Comparison of ENCODE assay signal across 9 cellular contexts in genomic region chr6:170291271-170292110, GRCh38. TPM values are rescaled to one million over a fixed set of nuclear protein-coding genes. Genes with fewer than 3 reads are reported as not detected.
A peak's percentile ranks its signal among the peaks of the same experiment; 100 is the strongest.
DNase-seq lines count a peak whose midpoint lies in the region; ATAC-seq and TF ChIP-seq lines count a peak whose summit lies in the region.
"Had no signal": no experiment of that assay in that cellular context is flagged by ENCODE, and none has a peak within 500 bp of the region (broad histone marks: within the 10 kb centered on the region; RNA-seq: fewer than 3 reads in every experiment).

No MANE protein-coding gene starts in this region.

- H3K27ac ChIP-seq in IMR-90 (ENCODE audit: insufficient read depth, low read length): no peak overlapping the region
- H3K27ac ChIP-seq in gastrocnemius medialis: peak overlapping the region; percentile 43 to 75 (median 70)

- 3% methylated on average over 6 of the region's 87 CpGs; no CpG with 5 or more reads in 1 of the 2 experiments for WGBS in IMR-90 (ENCODE audit: extremely low coverage in 2 of 2, insufficient read length in 1 of 2), 2 experiments

- no peak overlapping the region for H2AK9ac ChIP-seq in IMR-90 (replicated peaks; ENCODE audit: low read depth, low read length, poor library complexity)

- no peak for TF ChIP-seq RAD21 in IMR-90 (IDR thresholded peaks at IDR 0.05; ENCODE audit: low read length)

- peaks cover 5% of the 10 kb centered on the region for H3K36me3 Mint-ChIP-seq in MCF 10A (ENCODE audit: insufficient read depth, unreplicated experiment)

- H3K27me3 Mint-ChIP-seq in MCF 10A (ENCODE audit: insufficient read depth, unreplicated experiment): peaks cover 74% of the 10 kb centered on the region

- POLR2A ChIA-PET in IMR-90 (lab: Charles Lee; ENCODE audit: unreplicated experiment) (no interaction called here), MCF 10A (lab: Yijun Ruan, JAX) (interaction anchor here (1.3 to 2.0 kb wide), 3 partner anchors 13 to 460 kb away, joined by 3 to 12 read pairs (median 8); no protein-coding TSS in a partner anchor)

- intact Hi-C loops in IMR-90 (cut with micrococcal nuclease): loop anchor here (5.0 to 10.0 kb wide), 2 partner anchors 241 to 457 kb away; no protein-coding TSS in a partner anchor
- intact Hi-C loops in MCF 10A (cut with micrococcal nuclease): loop anchor here (1.0 to 10.0 kb wide), 5 partner anchors 117 to 1397 kb away; no protein-coding TSS in a partner anchor
- intact Hi-C loops in gastrocnemius medialis (cut with DNase I; ENCODE audit: low total_unique reads): loop anchor here (1.0 to 5.0 kb wide), 2 partner anchors 329 to 460 kb away; no protein-coding TSS in a partner anchor

- CTCF ChIA-PET in IMR-90 (lab: Yijun Ruan, JAX) (interaction anchor here (1.5 to 1.8 kb wide), 2 partner anchors 232 to 460 kb away, joined by 3 to 9 read pairs; no protein-coding TSS in a partner anchor), MCF 10A (lab: Yijun Ruan, JAX) (interaction anchor here (0.5 to 6.5 kb wide), 15 partner anchors 12 to 502 kb away, joined by 3 to 65 read pairs (median 5); no protein-coding TSS in a partner anchor)

- in situ Hi-C loops in IMR-90 (cut with MboI; ENCODE audit: low sequenced_read_pairs) (no loop called here), gastrocnemius medialis (cut with MboI; ENCODE audit: low sequenced_read_pairs in 4 of 4) (loop anchor here (10.0 to 25.0 kb wide), 3 partner anchors 254 to 457 kb away; no protein-coding TSS in a partner anchor)

- H3K79me1 ChIP-seq in IMR-90 (ENCODE audit: low read depth in 1 of 2, low read length in 2 of 2): no peaks in the 10 kb centered on the region

- no peak overlapping the region for H2BK15ac ChIP-seq in IMR-90 (ENCODE audit: low read depth, low read length)

- peaks cover 4% of the 10 kb centered on the region; the same call in 1 of the 2 replicates for H3K9me1 ChIP-seq in IMR-90 (ENCODE audit: insufficient read depth, low read length)

- no peak overlapping the region for H2BK5ac ChIP-seq in IMR-90 (ENCODE audit: low read depth, low read length, poor library complexity, severe bottlenecking)

- peak overlapping the region; percentile 80 for H2AFZ ChIP-seq in IMR-90 (replicated peaks; ENCODE audit: low read length, poor library complexity)

- H3K4me2 ChIP-seq in IMR-90 (ENCODE audit: low read depth, low read length): peak overlapping the region; percentile 4

- peak overlapping the region; percentile 35 for H3K4me3 ChIP-seq in GM06990 (replicated peaks; ENCODE audit: low read depth, low read length)
- H3K4me3 ChIP-seq in IMR-90 (ENCODE audit: insufficient read depth, low read depth, low read length): peak overlapping the region; percentile 26
- peak overlapping the region; percentile 66 to 85 (median 76) for H3K4me3 ChIP-seq in gastrocnemius medialis

- peak overlapping the region; percentile 67 for H3K4me3 Mint-ChIP-seq in MCF 10A (ENCODE audit: unreplicated experiment)

- no peak overlapping the region for H4K5ac ChIP-seq in IMR-90 (ENCODE audit: low read depth, low read length)

- TF ChIP-seq CTCF in GM06990 (IDR thresholded peaks at IDR 0.05; ENCODE audit: insufficient read depth, low read length, poor library complexity, severe bottlenecking): peak; percentile 3
- TF ChIP-seq CTCF in IMR-90 (conservative IDR thresholded peaks at IDR 0.05; ENCODE audit: low read depth, low read length): no peak
- no peak for TF ChIP-seq CTCF in MCF 10A (IDR thresholded peaks at IDR 0.05; ENCODE audit: unreplicated experiment)
- no peak for TF ChIP-seq CTCF in gastrocnemius medialis (IDR thresholded peaks at IDR 0.05 in 4 of 5, conservative IDR thresholded peaks at IDR 0.05 in 1 of 5)

- no TSS peak for BruUV-seq in IMR-90 (replicated peaks; lab: Mats Ljungman, UMichigan)
- BruUV-seq in MCF 10A (replicated peaks; lab: Mats Ljungman, UMichigan): no TSS peak

- H3K4ac ChIP-seq in IMR-90 (ENCODE audit: low read depth, low read length): no peak overlapping the region

- no peaks in the 10 kb centered on the region; the same call in 1 of the 2 replicates for H4K20me1 ChIP-seq in IMR-90 (ENCODE audit: insufficient read depth, low read length)

- no peaks in the 10 kb centered on the region for H3K36me3 ChIP-seq in GM06990 (ENCODE audit: control insufficient read depth, insufficient read depth, low read length)
- no peaks in the 10 kb centered on the region for H3K36me3 ChIP-seq in IMR-90 (ENCODE audit: control insufficient read depth, insufficient read depth, low read length)
- no peaks in the 10 kb centered on the region for H3K36me3 ChIP-seq in gastrocnemius medialis

- TF ChIP-seq POLR2A in IMR-90 (IDR thresholded peaks at IDR 0.05; ENCODE audit: low read depth, low read length) (no peak), gastrocnemius medialis (IDR thresholded peaks at IDR 0.05) (peak in 1 of 2 donors; percentile 46)

- peaks cover 14% of the 10 kb centered on the region for H3K4me1 Mint-ChIP-seq in MCF 10A (ENCODE audit: insufficient read depth, unreplicated experiment)

- no peaks in the 10 kb centered on the region for H3K9me3 Mint-ChIP-seq in MCF 10A (ENCODE audit: unreplicated experiment)

- no peak overlapping the region for H3K23ac ChIP-seq in IMR-90 (ENCODE audit: low read depth, low read length)

- no peak overlapping the region for H2BK120ac ChIP-seq in IMR-90 (ENCODE audit: low read depth, low read length)

- DNase-seq in GM06990 (ENCODE audit: extremely low read depth, insufficient read length) (no peak), IMR-90 (no peak), SHP77 (lab: John Stamatoyannopoulos, UW) (peak; percentile 87 to 93), MCF 10A (ENCODE audit: unreplicated experiment) (peak; percentile 17), iPS-NIHi11 (ENCODE audit: low spot score) (peak; percentile 67), gastrocnemius medialis (no peak)
- DNase-seq in activated CD4-positive, CD25-positive, alpha-beta regulatory T cell (lab: John Stamatoyannopoulos, UW): no peak

- H4K8ac ChIP-seq in IMR-90 (ENCODE audit: low read depth in 2 of 2, low read length in 2 of 2): no peak overlapping the region

- no peak overlapping the region for H3K9ac ChIP-seq in IMR-90 (ENCODE audit: low read depth, low read length)

- H3K4me1 ChIP-seq in IMR-90 (ENCODE audit: control insufficient read depth, insufficient read depth, low read length) (peaks cover 4% of the 10 kb centered on the region; the same call in 1 of the 2 replicates), gastrocnemius medialis (peaks cover 20 to 38% of the 10 kb centered on the region in 2 donors)

- dilution Hi-C loops in IMR-90 (cut with HindIII; ENCODE audit: low sequenced_read_pairs, unreplicated experiment): no loop called here

- H3K18ac ChIP-seq in IMR-90 (ENCODE audit: low read depth, low read length): no peak overlapping the region

- H2BK20ac ChIP-seq in IMR-90 (ENCODE audit: low read depth, low read length): no peak overlapping the region

- H3K27me3 ChIP-seq in GM06990 (replicated peaks; ENCODE audit: control insufficient read depth, insufficient read depth, low read length) (peaks cover 8% of the 10 kb centered on the region), IMR-90 (ENCODE audit: control insufficient read depth, insufficient read depth, low read length) (peaks cover 85% of the 10 kb centered on the region), gastrocnemius medialis (peaks cover 56 to 73% (median 65%) of the 10 kb centered on the region in 3 donors)

- H3K56ac ChIP-seq in IMR-90 (ENCODE audit: extremely low read depth, insufficient read depth, low read length): no peak overlapping the region

- H3K27ac Mint-ChIP-seq in MCF 10A (ENCODE audit: low read depth, unreplicated experiment): no peak overlapping the region

- H3K14ac ChIP-seq in IMR-90 (replicated peaks; ENCODE audit: low read depth, low read length): no peak overlapping the region

- H2AK5ac ChIP-seq in IMR-90 (ENCODE audit: low read depth, low read length): no peak overlapping the region

- peaks cover 4% of the 10 kb centered on the region; the same call in 1 of the 2 replicates for H3K9me3 ChIP-seq in IMR-90 (ENCODE audit: control insufficient read depth, insufficient read depth, low read length)
- no peaks in the 10 kb centered on the region for H3K9me3 ChIP-seq in gastrocnemius medialis

- ATAC-seq in IMR-90 (ENCODE audit: low read depth) (no peak; the same call in 1 of the 2 replicates), gastrocnemius medialis (peak; percentile 35 to 48), GM18858 (IDR thresholded peaks at IDR 0.05; ENCODE audit: unreplicated experiment) (no peak)

- no peak overlapping the region for H4K91ac ChIP-seq in IMR-90 (ENCODE audit: insufficient read depth, low read depth, low read length)

TF ChIP-seq in IMR-90, 13 proteins besides CTCF, POLR2A, EP300 and RAD21 (continues in another document):
- no peak for TF ChIP-seq NFE2L2 (IDR thresholded peaks at IDR 0.05; ENCODE audit: low read depth, low read length)
- no peak for TF ChIP-seq CEBPB (IDR thresholded peaks at IDR 0.05; ENCODE audit: low read depth, low read length)
- no peak for TF ChIP-seq MAFK (IDR thresholded peaks at IDR 0.05; ENCODE audit: low read depth, low read length)
- TF ChIP-seq FOS (IDR thresholded peaks at IDR 0.05; ENCODE audit: low read depth, low read length): no peak
- TF ChIP-seq MXI1 (IDR thresholded peaks at IDR 0.05; ENCODE audit: borderline replicate concordance, low read depth, low read length): no peak
- TF ChIP-seq CHD1 (IDR thresholded peaks at IDR 0.05; ENCODE audit: low read depth, low read length): no peak
- no peak for TF ChIP-seq RCOR1 (IDR thresholded peaks at IDR 0.05; ENCODE audit: insufficient replicate concordance, low read length)
- no peak for TF ChIP-seq MAZ (IDR thresholded peaks at IDR 0.05; ENCODE audit: borderline replicate concordance, low read depth, low read length)
- TF ChIP-seq SMC3 (IDR thresholded peaks at IDR 0.05; ENCODE audit: low read depth, low read length): no peak
- TF ChIP-seq USF2 (IDR thresholded peaks at IDR 0.05; ENCODE audit: low read depth, low read length): no peak
- no peak for TF ChIP-seq BHLHE40 (IDR thresholded peaks at IDR 0.05; ENCODE audit: low read depth, low read length)

RNA-seq across cellular contexts. Expression of gene DLL1, which starts 0.6 kb away (rescaled TPM):
- total RNA-seq in IMR-90 (2012; rRNA removed) (under 0.01 TPM in 2 replicates), MCF 10A (2022) (0.96 and 1.4 TPM in 2 replicates), gastrocnemius medialis (1 to 10 TPM; 1.8 to 3.7 (median 3.3) TPM)
- polyA plus RNA-seq in IMR-90 (2012; rRNA removed): 0.17 and 0.31 TPM in 2 replicates
- 0.40 TPM in 2 replicates for polyA plus RNA-seq in IMR-90 (2012; cell fraction: cytosol; rRNA removed)
- 1.1 and 1.4 TPM in 2 replicates for polyA plus RNA-seq in IMR-90 (2012; cell fraction: nucleus; rRNA removed; ENCODE audit: low replicate concordance)
- total RNA-seq: T-helper 1 cell treated with Interleukin-12 subunit alpha and Interleukin-12 subunit beta and Interleukin-4 antibody, amounts not matched to agents 30 ng/mL and 1 ng/mL, for 36 hours had no signal

RNA-seq across cellular contexts. Expression of gene FAM120B, which starts 15.1 kb away (rescaled TPM):
- total RNA-seq in IMR-90 (2012; rRNA removed) (20.8 and 28.0 TPM in 2 replicates), MCF 10A (2022) (23.4 and 29.3 TPM in 2 replicates), gastrocnemius medialis (10 to 100 TPM; 10.7 to 17.0 (median 13.5) TPM)
- 12.6 and 15.3 TPM in 2 replicates for polyA plus RNA-seq in IMR-90 (2012; rRNA removed)
- 5.5 and 6.1 TPM in 2 replicates for polyA plus RNA-seq in IMR-90 (2012; cell fraction: cytosol; rRNA removed)
- polyA plus RNA-seq in IMR-90 (2012; cell fraction: nucleus; rRNA removed; ENCODE audit: low replicate concordance): 6.5 and 20.3 TPM in 2 replicates

Comparison
In these comparisons a context has a peak if more than half of its experiments do, and no peak if none do; other contexts are left out.
1. DNase-seq: peak in SHP77 (2 of 2), MCF 10A (single experiment) and iPS-NIHi11 (single experiment); none in GM06990 (single experiment), IMR-90 (single experiment), gastrocnemius medialis (0 of 2) and activated CD4-positive, CD25-positive, alpha-beta regulatory T cell (0 of 4).
2. H3K4me3 ChIP-seq: peak in every context shown above with its lines; median percentile 76 in gastrocnemius medialis; 35 in GM06990; 26 in IMR-90.
3. ATAC-seq: peak in gastrocnemius medialis (2 of 2); none in IMR-90 (single experiment) and GM18858 (single experiment).